1 cellular context compared by ENCODE assay signal in the genomic region with DNA sequence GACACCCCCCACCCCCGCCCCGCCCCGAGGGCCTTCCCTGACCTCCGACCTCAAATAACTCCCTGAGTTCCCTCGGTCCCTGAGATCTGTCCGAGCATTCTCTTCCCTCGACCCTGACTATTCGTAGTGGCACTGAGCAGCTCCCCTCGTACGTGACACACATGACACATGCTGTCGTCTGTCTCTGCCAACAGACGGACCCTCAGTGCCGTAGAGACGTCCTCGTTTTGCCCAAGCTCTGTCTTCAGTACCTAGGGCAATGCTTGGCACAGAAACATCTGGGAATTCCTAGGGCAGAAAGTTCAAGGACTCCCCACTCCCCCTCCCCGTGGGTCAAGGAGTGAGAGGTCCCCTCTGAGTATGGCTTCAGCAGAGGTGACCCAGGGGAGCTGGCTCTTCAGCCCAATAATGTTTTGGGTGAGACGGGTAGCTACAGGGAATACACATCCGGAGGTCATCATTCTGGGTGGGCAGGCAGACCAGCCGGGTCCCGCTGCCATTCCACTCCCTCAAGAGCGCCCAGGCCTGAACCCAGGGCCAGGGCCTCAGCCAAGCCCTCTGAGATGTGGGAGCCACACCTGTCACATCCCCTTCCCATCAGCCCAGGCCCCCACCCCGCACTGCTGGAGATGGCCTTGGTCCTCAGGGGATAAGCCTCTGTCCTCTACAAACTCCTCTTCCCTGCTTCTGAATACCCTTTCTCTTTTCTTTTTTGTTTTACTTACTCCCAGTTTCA.
TF ChIP-seq lines count a peak whose summit lies in the region.

No MANE protein-coding gene starts in this region.

TF ChIP-seq in GM23338, 12 proteins besides CTCF, POLR2A, EP300 and RAD21 (continued from another document):
- TF ChIP-seq, protein P1, sequence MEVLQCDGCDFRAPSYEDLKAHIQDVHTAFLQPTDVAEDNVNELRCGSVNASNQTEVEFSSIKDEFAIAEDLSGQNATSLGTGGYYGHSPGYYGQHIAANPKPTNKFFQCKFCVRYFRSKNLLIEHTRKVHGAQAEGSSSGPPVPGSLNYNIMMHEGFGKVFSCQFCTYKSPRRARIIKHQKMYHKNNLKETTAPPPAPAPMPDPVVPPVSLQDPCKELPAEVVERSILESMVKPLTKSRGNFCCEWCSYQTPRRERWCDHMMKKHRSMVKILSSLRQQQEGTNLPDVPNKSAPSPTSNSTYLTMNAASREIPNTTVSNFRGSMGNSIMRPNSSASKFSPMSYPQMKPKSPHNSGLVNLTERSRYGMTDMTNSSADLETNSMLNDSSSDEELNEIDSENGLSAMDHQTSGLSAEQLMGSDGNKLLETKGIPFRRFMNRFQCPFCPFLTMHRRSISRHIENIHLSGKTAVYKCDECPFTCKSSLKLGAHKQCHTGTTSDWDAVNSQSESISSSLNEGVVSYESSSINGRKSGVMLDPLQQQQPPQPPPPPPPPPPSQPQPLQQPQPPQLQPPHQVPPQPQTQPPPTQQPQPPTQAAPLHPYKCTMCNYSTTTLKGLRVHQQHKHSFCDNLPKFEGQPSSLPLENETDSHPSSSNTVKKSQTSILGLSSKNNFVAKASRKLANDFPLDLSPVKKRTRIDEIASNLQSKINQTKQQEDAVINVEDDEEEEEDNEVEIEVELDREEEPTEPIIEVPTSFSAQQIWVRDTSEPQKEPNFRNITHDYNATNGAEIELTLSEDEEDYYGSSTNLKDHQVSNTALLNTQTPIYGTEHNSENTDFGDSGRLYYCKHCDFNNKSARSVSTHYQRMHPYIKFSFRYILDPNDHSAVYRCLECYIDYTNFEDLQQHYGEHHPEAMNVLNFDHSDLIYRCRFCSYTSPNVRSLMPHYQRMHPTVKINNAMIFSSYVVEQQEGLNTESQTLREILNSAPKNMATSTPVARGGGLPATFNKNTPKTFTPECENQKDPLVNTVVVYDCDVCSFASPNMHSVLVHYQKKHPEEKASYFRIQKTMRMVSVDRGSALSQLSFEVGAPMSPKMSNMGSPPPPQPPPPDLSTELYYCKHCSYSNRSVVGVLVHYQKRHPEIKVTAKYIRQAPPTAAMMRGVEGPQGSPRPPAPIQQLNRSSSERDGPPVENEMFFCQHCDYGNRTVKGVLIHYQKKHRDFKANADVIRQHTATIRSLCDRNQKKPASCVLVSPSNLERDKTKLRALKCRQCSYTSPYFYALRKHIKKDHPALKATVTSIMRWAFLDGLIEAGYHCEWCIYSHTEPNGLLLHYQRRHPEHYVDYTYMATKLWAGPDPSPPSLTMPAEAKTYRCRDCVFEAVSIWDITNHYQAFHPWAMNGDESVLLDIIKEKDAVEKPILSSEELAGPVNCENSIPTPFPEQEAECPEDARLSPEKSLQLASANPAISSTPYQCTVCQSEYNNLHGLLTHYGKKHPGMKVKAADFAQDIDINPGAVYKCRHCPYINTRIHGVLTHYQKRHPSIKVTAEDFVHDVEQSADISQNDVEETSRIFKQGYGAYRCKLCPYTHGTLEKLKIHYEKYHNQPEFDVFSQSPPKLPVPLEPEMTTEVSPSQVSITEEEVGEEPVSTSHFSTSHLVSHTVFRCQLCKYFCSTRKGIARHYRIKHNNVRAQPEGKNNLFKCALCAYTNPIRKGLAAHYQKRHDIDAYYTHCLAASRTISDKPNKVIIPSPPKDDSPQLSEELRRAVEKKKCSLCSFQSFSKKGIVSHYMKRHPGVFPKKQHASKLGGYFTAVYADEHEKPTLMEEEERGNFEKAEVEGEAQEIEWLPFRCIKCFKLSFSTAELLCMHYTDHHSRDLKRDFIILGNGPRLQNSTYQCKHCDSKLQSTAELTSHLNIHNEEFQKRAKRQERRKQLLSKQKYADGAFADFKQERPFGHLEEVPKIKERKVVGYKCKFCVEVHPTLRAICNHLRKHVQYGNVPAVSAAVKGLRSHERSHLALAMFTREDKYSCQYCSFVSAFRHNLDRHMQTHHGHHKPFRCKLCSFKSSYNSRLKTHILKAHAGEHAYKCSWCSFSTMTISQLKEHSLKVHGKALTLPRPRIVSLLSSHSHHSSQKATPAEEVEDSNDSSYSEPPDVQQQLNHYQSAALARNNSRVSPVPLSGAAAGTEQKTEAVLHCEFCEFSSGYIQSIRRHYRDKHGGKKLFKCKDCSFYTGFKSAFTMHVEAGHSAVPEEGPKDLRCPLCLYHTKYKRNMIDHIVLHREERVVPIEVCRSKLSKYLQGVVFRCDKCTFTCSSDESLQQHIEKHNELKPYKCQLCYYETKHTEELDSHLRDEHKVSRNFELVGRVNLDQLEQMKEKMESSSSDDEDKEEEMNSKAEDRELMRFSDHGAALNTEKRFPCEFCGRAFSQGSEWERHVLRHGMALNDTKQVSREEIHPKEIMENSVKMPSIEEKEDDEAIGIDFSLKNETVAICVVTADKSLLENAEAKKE (CRISPR knock-in tag; IDR thresholded peaks at IDR 0.05): no peak
- TF ChIP-seq EZH2 (IDR thresholded peaks at IDR 0.05; ENCODE audit: low read depth, unreplicated experiment) (no peak), NANOG (IDR thresholded peaks at IDR 0.05; ENCODE audit: borderline replicate concordance) (no peak), CREB1 (CRISPR knock-in tag; IDR thresholded peaks at IDR 0.05; ENCODE audit: low read depth) (no peak), ZNF114 (CRISPR knock-in tag; IDR thresholded peaks at IDR 0.05) (no peak)
- TF ChIP-seq, protein P2, sequence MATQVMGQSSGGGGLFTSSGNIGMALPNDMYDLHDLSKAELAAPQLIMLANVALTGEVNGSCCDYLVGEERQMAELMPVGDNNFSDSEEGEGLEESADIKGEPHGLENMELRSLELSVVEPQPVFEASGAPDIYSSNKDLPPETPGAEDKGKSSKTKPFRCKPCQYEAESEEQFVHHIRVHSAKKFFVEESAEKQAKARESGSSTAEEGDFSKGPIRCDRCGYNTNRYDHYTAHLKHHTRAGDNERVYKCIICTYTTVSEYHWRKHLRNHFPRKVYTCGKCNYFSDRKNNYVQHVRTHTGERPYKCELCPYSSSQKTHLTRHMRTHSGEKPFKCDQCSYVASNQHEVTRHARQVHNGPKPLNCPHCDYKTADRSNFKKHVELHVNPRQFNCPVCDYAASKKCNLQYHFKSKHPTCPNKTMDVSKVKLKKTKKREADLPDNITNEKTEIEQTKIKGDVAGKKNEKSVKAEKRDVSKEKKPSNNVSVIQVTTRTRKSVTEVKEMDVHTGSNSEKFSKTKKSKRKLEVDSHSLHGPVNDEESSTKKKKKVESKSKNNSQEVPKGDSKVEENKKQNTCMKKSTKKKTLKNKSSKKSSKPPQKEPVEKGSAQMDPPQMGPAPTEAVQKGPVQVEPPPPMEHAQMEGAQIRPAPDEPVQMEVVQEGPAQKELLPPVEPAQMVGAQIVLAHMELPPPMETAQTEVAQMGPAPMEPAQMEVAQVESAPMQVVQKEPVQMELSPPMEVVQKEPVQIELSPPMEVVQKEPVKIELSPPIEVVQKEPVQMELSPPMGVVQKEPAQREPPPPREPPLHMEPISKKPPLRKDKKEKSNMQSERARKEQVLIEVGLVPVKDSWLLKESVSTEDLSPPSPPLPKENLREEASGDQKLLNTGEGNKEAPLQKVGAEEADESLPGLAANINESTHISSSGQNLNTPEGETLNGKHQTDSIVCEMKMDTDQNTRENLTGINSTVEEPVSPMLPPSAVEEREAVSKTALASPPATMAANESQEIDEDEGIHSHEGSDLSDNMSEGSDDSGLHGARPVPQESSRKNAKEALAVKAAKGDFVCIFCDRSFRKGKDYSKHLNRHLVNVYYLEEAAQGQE (IDR thresholded peaks at IDR 0.05; ENCODE audit: unreplicated experiment): no peak
TF ChIP-seq in GM23338: peak in this region for 0.
